Comparison of ENCODE assay signal across 24 cellular contexts in the genomic region with DNA sequence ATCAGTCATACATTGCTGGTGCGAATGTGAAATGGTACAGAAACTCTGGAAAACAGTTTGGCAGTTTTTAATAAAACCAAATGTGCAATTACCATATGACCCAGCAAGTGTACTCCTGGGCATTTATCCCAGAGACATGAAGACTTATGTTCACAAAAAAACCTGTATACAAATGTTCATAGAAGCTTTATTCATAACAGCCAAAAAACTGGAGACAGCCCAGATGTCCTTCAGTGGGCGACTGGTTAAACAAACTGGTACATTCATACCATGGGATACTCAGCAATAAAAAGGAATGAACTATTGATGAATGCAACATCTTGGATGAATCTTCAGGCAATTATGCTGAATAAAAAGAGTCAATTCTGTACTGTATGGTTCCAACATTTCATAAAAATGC.
"Had no signal": no experiment of that assay in that cellular context is flagged by ENCODE, and none has a peak within 500 bp of the region (broad histone marks: within the 10 kb centered on the region; RNA-seq: fewer than 3 reads in every experiment).

No MANE protein-coding gene starts in this region.

- H3K4me3 ChIP-seq: coronary artery, dorsolateral prefrontal cortex had no signal

- H3K27ac ChIP-seq: brain microvascular endothelial cell, coronary artery, dorsolateral prefrontal cortex had no signal

- ATAC-seq: activated CD8-positive, alpha-beta T cell treated with anti-CD3 and anti-CD28 coated beads for 36 hours; activated T-cell treated with anti-CD3 and anti-CD28 coated beads, Interleukin-2, amount 50 U/mL, for 4 hours; activated T-helper 17 cell treated with anti-CD3 and anti-CD28 coated beads, Interleukin-2, amount 50 U/mL, for 72 hours; esophagus mucosa; WTC11 had no signal

- DNase-seq: activated CD4-positive, alpha-beta T cell treated with anti-CD3 and anti-CD28 coated beads for 1 hour; activated CD4-positive, alpha-beta T cell treated with anti-CD3 and anti-CD28 coated beads for 4 hours; activated CD4-positive, alpha-beta T cell treated with anti-CD3 and anti-CD28 coated beads, Interleukin-2, amount 10 ng/mL, durations not matched to agents 7 days and 5 days; activated CD4-positive, alpha-beta T cell treated with anti-CD3 and anti-CD28 coated beads, Interleukin-2, amount 50 U/mL, for 4 hours; activated CD8-positive, alpha-beta memory T cell treated with anti-CD3 and anti-CD28 coated beads for 24 hours; activated CD8-positive, alpha-beta T cell treated with anti-CD3 and anti-CD28 coated beads for 36 hours; activated effector memory CD4-positive, alpha-beta T cell treated with Interleukin-2 at 50 U/mL for 16 hours; activated gamma-delta T cell treated with Interleukin-2 at 50 U/mL for 16 hours; activated naive CD4-positive, alpha-beta T cell treated with anti-CD3 and anti-CD28 coated beads, Interleukin-2, amount 50 U/mL, for 16 hours; activated naive CD4-positive, alpha-beta T cell treated with Interleukin-2 at 50 U/mL for 16 hours; activated T-cell treated with anti-CD3 and anti-CD28 coated beads, Interleukin-2, amount 50 U/mL, for 4 hours; amniotic stem cell; anterior cingulate cortex; brain microvascular endothelial cell; dorsolateral prefrontal cortex; effector memory CD4-positive, alpha-beta T cell; endodermal cell; head of caudate nucleus; hippocampal formation; T-helper 2 cell had no signal

- H3K36me3 ChIP-seq: brain microvascular endothelial cell had no signal

- H3K27me3 ChIP-seq: brain microvascular endothelial cell, dorsolateral prefrontal cortex had no signal
